In genomic region chr20:3721912-3722311, GRCh38 we compare ENCODE assay signal across 21 cellular contexts. TPM values are rescaled to one million over a fixed set of nuclear protein-coding genes. Genes with fewer than 3 reads are reported as not detected.
DNase-seq lines count a peak whose midpoint lies in the region; ATAC-seq and TF ChIP-seq lines count a peak whose summit lies in the region.
"Had no signal": no experiment of that assay in that cellular context is flagged by ENCODE, and none has a peak within 500 bp of the region (broad histone marks: within the 10 kb centered on the region; RNA-seq: fewer than 3 reads in every experiment).

No MANE protein-coding gene starts in this region.

- TF ChIP-seq POLR2A in IMR-90 (IDR thresholded peaks at IDR 0.05; ENCODE audit: low read depth, low read length), result no peak

- CTCF ChIA-PET in IMR-90 (lab: Yijun Ruan, JAX), result interaction anchor here (1.2 kb wide), 1 partner anchor 11 kb away, joined by 3 read pairs; no protein-coding TSS in a partner anchor

- H2AK9ac ChIP-seq in IMR-90 (replicated peaks; ENCODE audit: low read depth, low read length, poor library complexity), result no peak overlapping the region

- no peaks in the 10 kb centered on the region for H4K20me1 ChIP-seq in IMR-90 (ENCODE audit: insufficient read depth, low read length)

- no peak for TF ChIP-seq RAD21 in IMR-90 (IDR thresholded peaks at IDR 0.05; ENCODE audit: low read length)

- H2AFZ ChIP-seq in IMR-90 (replicated peaks; ENCODE audit: low read length, poor library complexity), result no peak overlapping the region

- TF ChIP-seq CTCF in IMR-90 (conservative IDR thresholded peaks at IDR 0.05; ENCODE audit: low read depth, low read length), result no peak

- no peak overlapping the region for H3K23ac ChIP-seq in IMR-90 (ENCODE audit: low read depth, low read length)

- no peak overlapping the region for H4K8ac ChIP-seq in IMR-90 (ENCODE audit: low read depth in 2 of 2, low read length in 2 of 2)

- intact Hi-C loops in IMR-90 (cut with micrococcal nuclease), result no loop called here

- no CpG with 5 or more reads among the region's 4 CpGs for WGBS in IMR-90 (ENCODE audit: extremely low coverage in 2 of 2, insufficient read length in 1 of 2), 2 experiments

- H2BK5ac ChIP-seq in IMR-90 (ENCODE audit: low read depth, low read length, poor library complexity, severe bottlenecking), result no peak overlapping the region

- H3K4ac ChIP-seq in IMR-90 (ENCODE audit: low read depth, low read length), result no peak overlapping the region

- BruUV-seq in IMR-90 (replicated peaks; lab: Mats Ljungman, UMichigan), result no TSS peak

- no peak overlapping the region for H3K14ac ChIP-seq in IMR-90 (replicated peaks; ENCODE audit: low read depth, low read length)

- ATAC-seq in IMR-90 (ENCODE audit: low read depth), result peak; percentile 54; the same call in 1 of the 2 replicates

- H3K79me1 ChIP-seq in IMR-90 (ENCODE audit: low read depth in 1 of 2, low read length in 2 of 2), result no peaks in the 10 kb centered on the region

- H3K4me3 ChIP-seq in IMR-90 (ENCODE audit: insufficient read depth, low read depth, low read length), result no peak overlapping the region
- H3K4me3 ChIP-seq: HAP-1 had no signal

- H4K5ac ChIP-seq in IMR-90 (ENCODE audit: low read depth, low read length), result no peak overlapping the region

- DNase-seq in SIG-M5 treated with dmso at 0.1 percent for 504 hours (lab: John Stamatoyannopoulos, UW; ENCODE audit: unreplicated experiment) (peak; percentile 20), SIG-M5 (lab: John Stamatoyannopoulos, UW) (no peak), IMR-90 (peak; percentile 18), iris pigment epithelial cell (ENCODE audit: low read depth) (peak; percentile 13), NCI-H510A (lab: John Stamatoyannopoulos, UW) (no peak)
- no peak for DNase-seq in stimulated activated CD4-positive, alpha-beta T cell treated with anti-CD3 and anti-CD28 coated beads, Interleukin-1b, Interleukin-23, amount 100 ng/mL, for 48 hours
- DNase-seq: C1 segment of cervical spinal cord; Calu3; CD4-positive, alpha-beta memory T cell; COR-L47; DMS53; DMS79 treated with DMSO at 0.1 percent for 48 hours; GF-D8; GOT3; HFFc6 had no signal

- H4K91ac ChIP-seq in IMR-90 (ENCODE audit: insufficient read depth, low read depth, low read length), result no peak overlapping the region

- no peak overlapping the region for H2AK5ac ChIP-seq in IMR-90 (ENCODE audit: low read depth, low read length)

- no peaks in the 10 kb centered on the region for H3K9me1 ChIP-seq in IMR-90 (ENCODE audit: insufficient read depth, low read length)

- dilution Hi-C loops in IMR-90 (cut with HindIII; ENCODE audit: low sequenced_read_pairs, unreplicated experiment), result no loop called here

- H3K9ac ChIP-seq in IMR-90 (ENCODE audit: low read depth, low read length), result no peak overlapping the region

- no peaks in the 10 kb centered on the region for H3K4me1 ChIP-seq in IMR-90 (ENCODE audit: control insufficient read depth, insufficient read depth, low read length)
- H3K4me1 ChIP-seq: HAP-1 had no signal

- H3K27me3 ChIP-seq in IMR-90 (ENCODE audit: control insufficient read depth, insufficient read depth, low read length), result peaks cover 21% of the 10 kb centered on the region

- no peaks in the 10 kb centered on the region for H3K36me3 ChIP-seq in IMR-90 (ENCODE audit: control insufficient read depth, insufficient read depth, low read length)
- H3K36me3 ChIP-seq: HAP-1 had no signal

- no peaks in the 10 kb centered on the region for H3K9me3 ChIP-seq in IMR-90 (ENCODE audit: control insufficient read depth, insufficient read depth, low read length)
- H3K9me3 ChIP-seq: HAP-1 had no signal

- H3K4me2 ChIP-seq in IMR-90 (ENCODE audit: low read depth, low read length), result no peak overlapping the region

- POLR2A ChIA-PET in IMR-90 (lab: Charles Lee; ENCODE audit: unreplicated experiment), result interaction anchor here (0.7 kb wide), 1 partner anchor 26 kb away, joined by 7 read pairs; no protein-coding TSS in a partner anchor

- no peak overlapping the region for H3K27ac ChIP-seq in IMR-90 (ENCODE audit: insufficient read depth, low read length)

- H3K56ac ChIP-seq in IMR-90 (ENCODE audit: extremely low read depth, insufficient read depth, low read length), result no peak overlapping the region

- H2BK15ac ChIP-seq in IMR-90 (ENCODE audit: low read depth, low read length), result no peak overlapping the region

- no peak overlapping the region for H2BK120ac ChIP-seq in IMR-90 (ENCODE audit: low read depth, low read length)

- in situ Hi-C loops in IMR-90 (cut with MboI; ENCODE audit: low sequenced_read_pairs), result no loop called here

- H2BK20ac ChIP-seq in IMR-90 (ENCODE audit: low read depth, low read length), result no peak overlapping the region

- H3K18ac ChIP-seq in IMR-90 (ENCODE audit: low read depth, low read length), result no peak overlapping the region

TF ChIP-seq in IMR-90, 13 proteins besides CTCF, POLR2A, EP300 and RAD21:
- TF ChIP-seq CEBPB (IDR thresholded peaks at IDR 0.05; ENCODE audit: low read depth, low read length) (peak; percentile 59), MAZ (IDR thresholded peaks at IDR 0.05; ENCODE audit: borderline replicate concordance, low read depth, low read length) (no peak), NFE2L2 (IDR thresholded peaks at IDR 0.05; ENCODE audit: low read depth, low read length) (no peak)
TF ChIP-seq in IMR-90: peak in this region for 1.

RNA-seq across cellular contexts. Expression of gene SIGLEC1, which starts 9.5 kb away (rescaled TPM):
- total RNA-seq in IMR-90 (2012; rRNA removed), result not detected in 2 replicates
- polyA plus RNA-seq in IMR-90 (2012; rRNA removed), result not detected in 2 replicates
- polyA plus RNA-seq in IMR-90 (2012; cell fraction: cytosol; rRNA removed), result not detected in 2 replicates
- polyA plus RNA-seq in IMR-90 (2012; cell fraction: nucleus; rRNA removed; ENCODE audit: low replicate concordance), result 0.01 TPM in 1 of 2 replicates, not detected in the other
- total RNA-seq: A172, A673, Calu3, Daoy, G401, HFFc6 had no signal
- polyA plus RNA-seq: BJ; CD4-positive, alpha-beta memory T cell had no signal

RNA-seq across cellular contexts. Expression of gene HSPA12B, which starts 10.6 kb away (rescaled TPM):
- not detected in 2 replicates for total RNA-seq in IMR-90 (2012; rRNA removed)
- not detected in 2 replicates for polyA plus RNA-seq in IMR-90 (2012; rRNA removed)
- 0.03 TPM in 1 of 2 replicates, not detected in the other for polyA plus RNA-seq in IMR-90 (2012; cell fraction: cytosol; rRNA removed)
- polyA plus RNA-seq in IMR-90 (2012; cell fraction: nucleus; rRNA removed; ENCODE audit: low replicate concordance), result not detected in 2 replicates
- total RNA-seq: A172; A673; Calu3; CD4-positive, alpha-beta memory T cell; G401; HFFc6 had no signal

RNA-seq across cellular contexts. Expression of gene ADAM33, which starts 40.1 kb away (rescaled TPM):
- total RNA-seq in IMR-90 (2012; rRNA removed), result under 0.01 and 0.18 TPM in 2 replicates
- 1.6 and 1.7 TPM in 2 replicates for polyA plus RNA-seq in IMR-90 (2012; rRNA removed)
- 0.13 and 0.60 TPM in 2 replicates for polyA plus RNA-seq in IMR-90 (2012; cell fraction: cytosol; rRNA removed)
- polyA plus RNA-seq in IMR-90 (2012; cell fraction: nucleus; rRNA removed; ENCODE audit: low replicate concordance), result 17.6 and 23.5 TPM in 2 replicates
- total RNA-seq: A172; A673; Calu3; CD4-positive, alpha-beta memory T cell; Daoy; G401 had no signal
- polyA plus RNA-seq: CD4-positive, alpha-beta memory T cell had no signal

RNA-seq across cellular contexts. Expression of gene ADISSP, which starts 45.6 kb away (rescaled TPM):
- 31.4 and 31.9 TPM in 2 replicates for total RNA-seq in IMR-90 (2012; rRNA removed)
- polyA plus RNA-seq in IMR-90 (2012; rRNA removed), result 58.2 and 65.0 TPM in 2 replicates
- 75.4 and 85.6 TPM in 2 replicates for polyA plus RNA-seq in IMR-90 (2012; cell fraction: cytosol; rRNA removed)
- polyA plus RNA-seq in IMR-90 (2012; cell fraction: nucleus; rRNA removed; ENCODE audit: low replicate concordance), result 17.7 and 47.7 TPM in 2 replicates

RNA-seq across cellular contexts. Expression of gene GFRA4, which starts 58.7 kb away (rescaled TPM):
- not detected in 2 replicates for total RNA-seq in IMR-90 (2012; rRNA removed)
- not detected in 2 replicates for polyA plus RNA-seq in IMR-90 (2012; rRNA removed)
- not detected in 2 replicates for polyA plus RNA-seq in IMR-90 (2012; cell fraction: cytosol; rRNA removed)
- not detected in 2 replicates for polyA plus RNA-seq in IMR-90 (2012; cell fraction: nucleus; rRNA removed; ENCODE audit: low replicate concordance)
- total RNA-seq: A172; A673; Calu3; CD4-positive, alpha-beta memory T cell; Daoy; G401; HFFc6 had no signal
- polyA plus RNA-seq: BJ; CD4-positive, alpha-beta memory T cell had no signal

Comparison
In these comparisons a context has a peak if more than half of its experiments do, and no peak if none do; other contexts are left out.
1. DNase-seq: peak in SIG-M5 treated with dmso at 0.1 percent for 504 hours (single experiment), IMR-90 (single experiment) and iris pigment epithelial cell (single experiment); none in SIG-M5 (single experiment), stimulated activated CD4-positive, alpha-beta T cell treated with anti-CD3 and anti-CD28 coated beads, Interleukin-1b, Interleukin-23, amount 100 ng/mL, for 48 hours (single experiment) and NCI-H510A (single experiment).